ENCODE assay signal across 2 cellular contexts in the genomic region with DNA sequence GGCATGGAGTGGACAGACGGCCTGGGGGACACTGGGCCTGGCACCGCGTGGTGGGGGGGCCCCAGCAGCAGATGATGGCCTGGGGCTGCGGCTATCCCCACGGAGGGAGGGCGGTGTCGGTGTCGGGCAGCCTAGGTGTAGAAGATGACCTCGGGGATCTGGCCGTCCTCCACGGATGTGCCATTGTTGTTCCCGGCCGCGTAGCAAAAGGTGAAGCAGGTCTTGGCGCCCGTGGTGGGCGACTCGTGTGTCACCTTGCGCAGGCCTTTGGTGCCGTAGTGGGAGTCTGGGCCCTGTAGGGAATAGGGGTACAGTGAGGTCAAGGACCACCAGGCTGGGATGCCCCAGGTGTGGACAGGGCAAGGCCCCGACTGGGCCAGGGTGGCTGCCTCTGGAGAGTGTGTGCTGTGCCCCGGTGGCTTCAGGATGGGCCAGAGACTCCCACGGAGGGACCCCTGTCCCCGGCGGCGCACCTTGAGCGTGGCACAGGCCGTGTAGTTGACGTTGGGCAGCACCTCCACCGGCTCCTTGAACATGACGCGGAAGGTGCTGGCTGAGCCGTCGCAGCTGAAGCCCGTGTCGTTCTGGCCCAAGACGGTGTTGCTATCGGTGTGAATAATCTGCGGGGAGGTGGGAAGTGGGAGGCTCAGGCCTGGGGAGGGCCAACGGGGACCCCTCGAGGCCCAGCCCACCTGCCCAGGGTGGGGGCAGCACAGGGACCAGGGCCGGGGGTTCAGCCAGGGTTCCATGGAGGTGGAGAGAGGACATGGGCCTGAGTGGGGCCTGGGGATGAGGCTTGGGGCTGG.
TF ChIP-seq lines count a peak whose summit lies in the region.

No MANE protein-coding gene starts in this region.

TF ChIP-seq in HEK293, 187 proteins besides CTCF, POLR2A, EP300 and RAD21:
- TF ChIP-seq, protein P1, sequence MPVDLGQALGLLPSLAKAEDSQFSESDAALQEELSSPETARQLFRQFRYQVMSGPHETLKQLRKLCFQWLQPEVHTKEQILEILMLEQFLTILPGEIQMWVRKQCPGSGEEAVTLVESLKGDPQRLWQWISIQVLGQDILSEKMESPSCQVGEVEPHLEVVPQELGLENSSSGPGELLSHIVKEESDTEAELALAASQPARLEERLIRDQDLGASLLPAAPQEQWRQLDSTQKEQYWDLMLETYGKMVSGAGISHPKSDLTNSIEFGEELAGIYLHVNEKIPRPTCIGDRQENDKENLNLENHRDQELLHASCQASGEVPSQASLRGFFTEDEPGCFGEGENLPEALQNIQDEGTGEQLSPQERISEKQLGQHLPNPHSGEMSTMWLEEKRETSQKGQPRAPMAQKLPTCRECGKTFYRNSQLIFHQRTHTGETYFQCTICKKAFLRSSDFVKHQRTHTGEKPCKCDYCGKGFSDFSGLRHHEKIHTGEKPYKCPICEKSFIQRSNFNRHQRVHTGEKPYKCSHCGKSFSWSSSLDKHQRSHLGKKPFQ (tag by site-specific recombination; IDR thresholded peaks at IDR 0.05), result peak; percentile 81
- TF ChIP-seq HOXD13 (CRISPR knock-in tag; IDR thresholded peaks at IDR 0.05; ENCODE audit: borderline replicate concordance) (no peak), BCL11B (tag by site-specific recombination; IDR thresholded peaks at IDR 0.05; ENCODE audit: low read depth) (peak; percentile 69; the same call in 1 of the 2 replicates), ZNF600 (tag by site-specific recombination; IDR thresholded peaks at IDR 0.05) (peak; percentile 92)
- TF ChIP-seq, protein P2, sequence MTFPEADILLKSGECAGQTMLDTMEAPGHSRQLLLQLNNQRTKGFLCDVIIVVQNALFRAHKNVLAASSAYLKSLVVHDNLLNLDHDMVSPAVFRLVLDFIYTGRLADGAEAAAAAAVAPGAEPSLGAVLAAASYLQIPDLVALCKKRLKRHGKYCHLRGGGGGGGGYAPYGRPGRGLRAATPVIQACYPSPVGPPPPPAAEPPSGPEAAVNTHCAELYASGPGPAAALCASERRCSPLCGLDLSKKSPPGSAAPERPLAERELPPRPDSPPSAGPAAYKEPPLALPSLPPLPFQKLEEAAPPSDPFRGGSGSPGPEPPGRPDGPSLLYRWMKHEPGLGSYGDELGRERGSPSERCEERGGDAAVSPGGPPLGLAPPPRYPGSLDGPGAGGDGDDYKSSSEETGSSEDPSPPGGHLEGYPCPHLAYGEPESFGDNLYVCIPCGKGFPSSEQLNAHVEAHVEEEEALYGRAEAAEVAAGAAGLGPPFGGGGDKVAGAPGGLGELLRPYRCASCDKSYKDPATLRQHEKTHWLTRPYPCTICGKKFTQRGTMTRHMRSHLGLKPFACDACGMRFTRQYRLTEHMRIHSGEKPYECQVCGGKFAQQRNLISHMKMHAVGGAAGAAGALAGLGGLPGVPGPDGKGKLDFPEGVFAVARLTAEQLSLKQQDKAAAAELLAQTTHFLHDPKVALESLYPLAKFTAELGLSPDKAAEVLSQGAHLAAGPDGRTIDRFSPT (tag by site-specific recombination; IDR thresholded peaks at IDR 0.05), result peak; percentile 18; the same call in 1 of the 2 replicates

TF ChIP-seq in H1, 55 proteins besides CTCF, POLR2A, EP300 and RAD21:
- TF ChIP-seq, protein P3, sequence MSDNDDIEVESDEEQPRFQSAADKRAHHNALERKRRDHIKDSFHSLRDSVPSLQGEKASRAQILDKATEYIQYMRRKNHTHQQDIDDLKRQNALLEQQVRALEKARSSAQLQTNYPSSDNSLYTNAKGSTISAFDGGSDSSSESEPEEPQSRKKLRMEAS (IDR thresholded peaks at IDR 0.05), result no peak
- TF ChIP-seq NANOG (IDR thresholded peaks at IDR 0.05; ENCODE audit: insufficient read depth, low read depth, low read length, poor library complexity, severe bottlenecking) (no peak), CEBPB (IDR thresholded peaks at IDR 0.05; ENCODE audit: low read depth, low read length) (no peak), GABPA (IDR thresholded peaks at IDR 0.05; ENCODE audit: borderline replicate concordance, insufficient read depth, low read length) (no peak)
- TF ChIP-seq, protein P4, sequence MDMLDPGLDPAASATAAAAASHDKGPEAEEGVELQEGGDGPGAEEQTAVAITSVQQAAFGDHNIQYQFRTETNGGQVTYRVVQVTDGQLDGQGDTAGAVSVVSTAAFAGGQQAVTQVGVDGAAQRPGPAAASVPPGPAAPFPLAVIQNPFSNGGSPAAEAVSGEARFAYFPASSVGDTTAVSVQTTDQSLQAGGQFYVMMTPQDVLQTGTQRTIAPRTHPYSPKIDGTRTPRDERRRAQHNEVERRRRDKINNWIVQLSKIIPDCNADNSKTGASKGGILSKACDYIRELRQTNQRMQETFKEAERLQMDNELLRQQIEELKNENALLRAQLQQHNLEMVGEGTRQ (IDR thresholded peaks at IDR 0.05; ENCODE audit: low read length), result no peak
